Comparison of ENCODE assay signal across 1 cellular context in the genomic region with DNA sequence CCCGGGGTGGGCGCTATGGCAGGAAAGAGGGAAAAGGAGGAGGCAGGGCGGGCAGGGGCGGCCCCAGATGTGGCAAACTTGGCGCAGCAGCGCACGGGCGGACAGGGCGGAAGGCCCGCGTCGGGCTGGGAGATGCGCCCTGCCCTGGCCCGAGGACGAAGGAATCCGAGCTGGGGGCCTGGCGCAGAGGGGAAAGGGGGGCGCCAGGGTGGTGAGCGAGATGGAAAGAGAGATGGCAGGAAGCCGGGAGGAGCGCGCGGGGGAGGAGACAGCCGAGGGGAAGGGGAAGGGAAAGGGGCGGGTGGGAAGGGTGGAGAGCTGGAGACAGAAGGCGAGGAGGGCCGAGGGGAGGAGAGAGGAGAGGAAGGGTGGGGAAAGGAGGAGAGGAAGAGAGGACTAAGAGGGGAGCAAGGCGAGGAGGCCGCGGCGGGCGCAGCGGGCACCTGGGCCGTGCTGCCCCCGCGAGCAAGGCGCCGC.
TF ChIP-seq lines count a peak whose summit lies in the region.

A gene (plus strand): TSS at position 380 of the 477 bp plus-strand sequence. CDS start 147 bp downstream, outside the sequence.

TF ChIP-seq in SK-N-SH, 30 proteins besides CTCF, POLR2A, EP300 and RAD21 (continued from another document):
- TF ChIP-seq, protein P1, sequence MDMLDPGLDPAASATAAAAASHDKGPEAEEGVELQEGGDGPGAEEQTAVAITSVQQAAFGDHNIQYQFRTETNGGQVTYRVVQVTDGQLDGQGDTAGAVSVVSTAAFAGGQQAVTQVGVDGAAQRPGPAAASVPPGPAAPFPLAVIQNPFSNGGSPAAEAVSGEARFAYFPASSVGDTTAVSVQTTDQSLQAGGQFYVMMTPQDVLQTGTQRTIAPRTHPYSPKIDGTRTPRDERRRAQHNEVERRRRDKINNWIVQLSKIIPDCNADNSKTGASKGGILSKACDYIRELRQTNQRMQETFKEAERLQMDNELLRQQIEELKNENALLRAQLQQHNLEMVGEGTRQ (IDR thresholded peaks at IDR 0.05; ENCODE audit: borderline replicate concordance, low read depth, low read length): no peak
- no peak for TF ChIP-seq TCF12 (IDR thresholded peaks at IDR 0.05)
- TF ChIP-seq RXRA (IDR thresholded peaks at IDR 0.05; ENCODE audit: borderline replicate concordance, low read depth): no peak
- TF ChIP-seq GATA2 (CRISPR knock-in tag; IDR thresholded peaks at IDR 0.05): peak; percentile 67
- no peak for TF ChIP-seq SMC3 (IDR thresholded peaks at IDR 0.05; ENCODE audit: low read depth, low read length)
- TF ChIP-seq POLR2AphosphoS5 (IDR thresholded peaks at IDR 0.05; ENCODE audit: low read depth, low read length): peak; percentile 62
- 0 out of 2 replicates have a peak, but pooled peaks have one; percentile 49 for TF ChIP-seq YY1 (IDR thresholded peaks at IDR 0.05; ENCODE audit: low read depth)
- peak; percentile 35; the same call in 1 of the 2 replicates for TF ChIP-seq SIN3A (IDR thresholded peaks at IDR 0.05; ENCODE audit: borderline replicate concordance, low read depth, low read length)
- no peak for TF ChIP-seq NRF1 (IDR thresholded peaks at IDR 0.05; ENCODE audit: low read depth, low read length)
- no peak for TF ChIP-seq FOSL2 (IDR thresholded peaks at IDR 0.05; ENCODE audit: borderline replicate concordance, low read depth)
- no peak for TF ChIP-seq FOXM1 (IDR thresholded peaks at IDR 0.05; ENCODE audit: low read depth)
- TF ChIP-seq, protein P2, sequence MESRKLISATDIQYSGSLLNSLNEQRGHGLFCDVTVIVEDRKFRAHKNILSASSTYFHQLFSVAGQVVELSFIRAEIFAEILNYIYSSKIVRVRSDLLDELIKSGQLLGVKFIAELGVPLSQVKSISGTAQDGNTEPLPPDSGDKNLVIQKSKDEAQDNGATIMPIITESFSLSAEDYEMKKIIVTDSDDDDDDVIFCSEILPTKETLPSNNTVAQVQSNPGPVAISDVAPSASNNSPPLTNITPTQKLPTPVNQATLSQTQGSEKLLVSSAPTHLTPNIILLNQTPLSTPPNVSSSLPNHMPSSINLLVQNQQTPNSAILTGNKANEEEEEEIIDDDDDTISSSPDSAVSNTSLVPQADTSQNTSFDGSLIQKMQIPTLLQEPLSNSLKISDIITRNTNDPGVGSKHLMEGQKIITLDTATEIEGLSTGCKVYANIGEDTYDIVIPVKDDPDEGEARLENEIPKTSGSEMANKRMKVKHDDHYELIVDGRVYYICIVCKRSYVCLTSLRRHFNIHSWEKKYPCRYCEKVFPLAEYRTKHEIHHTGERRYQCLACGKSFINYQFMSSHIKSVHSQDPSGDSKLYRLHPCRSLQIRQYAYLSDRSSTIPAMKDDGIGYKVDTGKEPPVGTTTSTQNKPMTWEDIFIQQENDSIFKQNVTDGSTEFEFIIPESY (IDR thresholded peaks at IDR 0.05; ENCODE audit: borderline replicate concordance, low read depth): no peak
- TF ChIP-seq TAF1 (IDR thresholded peaks at IDR 0.05; ENCODE audit: borderline replicate concordance, low read depth, low read length): no peak; the same call in 1 of the 2 replicates
- no peak for TF ChIP-seq MEF2A (IDR thresholded peaks at IDR 0.05; ENCODE audit: borderline replicate concordance, low read depth)
- no peak for TF ChIP-seq JUND (IDR thresholded peaks at IDR 0.05)
- no peak for TF ChIP-seq RCOR1 (IDR thresholded peaks at IDR 0.05; ENCODE audit: low read length)
- no peak; the same call in 1 of the 2 replicates for TF ChIP-seq MXI1 (IDR thresholded peaks at IDR 0.05; ENCODE audit: low read depth, low read length)
- TF ChIP-seq EZH2phosphoT487 (IDR thresholded peaks at IDR 0.05; ENCODE audit: borderline replicate concordance, low read depth): no peak
- TF ChIP-seq, protein P3, sequence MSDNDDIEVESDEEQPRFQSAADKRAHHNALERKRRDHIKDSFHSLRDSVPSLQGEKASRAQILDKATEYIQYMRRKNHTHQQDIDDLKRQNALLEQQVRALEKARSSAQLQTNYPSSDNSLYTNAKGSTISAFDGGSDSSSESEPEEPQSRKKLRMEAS (IDR thresholded peaks at IDR 0.05; ENCODE audit: low read depth): no peak
- 0 out of 2 replicates have a peak, but pooled peaks have one; percentile 29 for TF ChIP-seq ELF1 (IDR thresholded peaks at IDR 0.05)
- TF ChIP-seq, protein P4, sequence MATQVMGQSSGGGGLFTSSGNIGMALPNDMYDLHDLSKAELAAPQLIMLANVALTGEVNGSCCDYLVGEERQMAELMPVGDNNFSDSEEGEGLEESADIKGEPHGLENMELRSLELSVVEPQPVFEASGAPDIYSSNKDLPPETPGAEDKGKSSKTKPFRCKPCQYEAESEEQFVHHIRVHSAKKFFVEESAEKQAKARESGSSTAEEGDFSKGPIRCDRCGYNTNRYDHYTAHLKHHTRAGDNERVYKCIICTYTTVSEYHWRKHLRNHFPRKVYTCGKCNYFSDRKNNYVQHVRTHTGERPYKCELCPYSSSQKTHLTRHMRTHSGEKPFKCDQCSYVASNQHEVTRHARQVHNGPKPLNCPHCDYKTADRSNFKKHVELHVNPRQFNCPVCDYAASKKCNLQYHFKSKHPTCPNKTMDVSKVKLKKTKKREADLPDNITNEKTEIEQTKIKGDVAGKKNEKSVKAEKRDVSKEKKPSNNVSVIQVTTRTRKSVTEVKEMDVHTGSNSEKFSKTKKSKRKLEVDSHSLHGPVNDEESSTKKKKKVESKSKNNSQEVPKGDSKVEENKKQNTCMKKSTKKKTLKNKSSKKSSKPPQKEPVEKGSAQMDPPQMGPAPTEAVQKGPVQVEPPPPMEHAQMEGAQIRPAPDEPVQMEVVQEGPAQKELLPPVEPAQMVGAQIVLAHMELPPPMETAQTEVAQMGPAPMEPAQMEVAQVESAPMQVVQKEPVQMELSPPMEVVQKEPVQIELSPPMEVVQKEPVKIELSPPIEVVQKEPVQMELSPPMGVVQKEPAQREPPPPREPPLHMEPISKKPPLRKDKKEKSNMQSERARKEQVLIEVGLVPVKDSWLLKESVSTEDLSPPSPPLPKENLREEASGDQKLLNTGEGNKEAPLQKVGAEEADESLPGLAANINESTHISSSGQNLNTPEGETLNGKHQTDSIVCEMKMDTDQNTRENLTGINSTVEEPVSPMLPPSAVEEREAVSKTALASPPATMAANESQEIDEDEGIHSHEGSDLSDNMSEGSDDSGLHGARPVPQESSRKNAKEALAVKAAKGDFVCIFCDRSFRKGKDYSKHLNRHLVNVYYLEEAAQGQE (IDR thresholded peaks at IDR 0.05; ENCODE audit: low read depth, low read length): no peak
- no peak for TF ChIP-seq TEAD4 (IDR thresholded peaks at IDR 0.05; ENCODE audit: borderline replicate concordance, insufficient read depth)
- peak; percentile 28; the same call in 1 of the 2 replicates for TF ChIP-seq NFIC (IDR thresholded peaks at IDR 0.05; ENCODE audit: borderline replicate concordance)
- TF ChIP-seq, protein P5, sequence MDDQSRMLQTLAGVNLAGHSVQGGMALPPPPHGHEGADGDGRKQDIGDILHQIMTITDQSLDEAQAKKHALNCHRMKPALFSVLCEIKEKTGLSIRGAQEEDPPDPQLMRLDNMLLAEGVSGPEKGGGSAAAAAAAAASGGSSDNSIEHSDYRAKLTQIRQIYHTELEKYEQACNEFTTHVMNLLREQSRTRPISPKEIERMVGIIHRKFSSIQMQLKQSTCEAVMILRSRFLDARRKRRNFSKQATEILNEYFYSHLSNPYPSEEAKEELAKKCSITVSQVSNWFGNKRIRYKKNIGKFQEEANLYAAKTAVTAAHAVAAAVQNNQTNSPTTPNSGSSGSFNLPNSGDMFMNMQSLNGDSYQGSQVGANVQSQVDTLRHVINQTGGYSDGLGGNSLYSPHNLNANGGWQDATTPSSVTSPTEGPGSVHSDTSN (IDR thresholded peaks at IDR 0.05): no peak
- TF ChIP-seq CHD2 (IDR thresholded peaks at IDR 0.05; ENCODE audit: low read length, partially characterized antibody): no peak
